ENCODE assay signal across 13 cellular contexts in the genomic region with DNA sequence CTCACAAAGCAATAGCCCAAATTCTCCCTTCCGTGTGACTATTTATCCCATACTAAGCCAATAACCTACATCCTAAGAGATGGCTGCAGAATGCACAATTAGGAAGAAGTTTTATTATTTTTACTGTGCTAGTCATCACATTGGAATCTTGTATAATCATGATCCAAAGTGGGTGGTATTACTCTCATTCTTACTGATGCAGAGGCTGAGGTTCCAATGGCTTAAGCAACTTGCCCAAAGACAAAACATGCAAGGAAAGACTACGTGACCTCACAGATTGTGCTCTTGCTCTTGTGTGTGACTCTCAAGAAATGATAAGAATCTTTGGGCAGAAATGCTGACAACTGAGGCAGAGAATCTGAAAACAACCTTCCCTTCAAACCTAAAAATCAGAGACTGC.
DNase-seq lines count a peak whose midpoint lies in the region; ATAC-seq and TF ChIP-seq lines count a peak whose summit lies in the region.
"Had no signal": no experiment of that assay in that cellular context is flagged by ENCODE, and none has a peak within 500 bp of the region (broad histone marks: within the 10 kb centered on the region; RNA-seq: fewer than 3 reads in every experiment).

No MANE protein-coding gene starts in this region.

- H3K9ac ChIP-seq in SK-N-SH: no peak overlapping the region; the same call in 1 of the 2 replicates

- H2AFZ ChIP-seq in SK-N-SH (ENCODE audit: low read depth): no peak overlapping the region; the same call in 1 of the 2 replicates

- no peaks in the 10 kb centered on the region for H3K36me3 ChIP-seq in SK-N-SH (replicated peaks in 1 of 2; ENCODE audit: control insufficient read depth in 1 of 2, insufficient read depth in 2 of 2, low read length in 1 of 2)
- H3K36me3 ChIP-seq: cardiac muscle cell had no signal

- no peaks in the 10 kb centered on the region for H3K9me2 ChIP-seq in SK-N-SH

- no peaks in the 10 kb centered on the region for H3K79me2 ChIP-seq in SK-N-SH (ENCODE audit: insufficient read depth)

- DNase-seq in EL (peak; percentile 97), SK-N-SH (no peak), fibroblast of gingiva (ENCODE audit: low read depth) (peak; percentile 86), retinal pigment epithelial cell (ENCODE audit: low read depth) (peak; percentile 78), NCI-H2081 treated with DMSO at 0.1 percent for 48 hours (lab: John Stamatoyannopoulos, UW) (no peak), inferior parietal cortex (ENCODE audit: extremely low spot score) (no peak), mesothelial cell of epicardium (ENCODE audit: low spot score in 2 of 2, unreplicated experiment in 2 of 2) (no peak)
- DNase-seq: activated CD4-positive, alpha-beta T cell treated with anti-CD3 and anti-CD28 coated beads for 4 hours; activated T-cell treated with anti-CD3 and anti-CD28 coated beads, Interleukin-2, amount 50 U/mL, for 4 hours; CD8-positive, alpha-beta memory T cell; T-cell had no signal

- peaks cover 5 to 36% of the 10 kb centered on the region in 2 experiments for H3K4me1 ChIP-seq in SK-N-SH (ENCODE audit: control insufficient read depth in 1 of 2, insufficient read depth in 2 of 2, low read depth in 1 of 2, low read length in 1 of 2)

- peak overlapping the region in 1 of 2 experiments; percentile 72; a peak in 2 of 4 replicates for H3K27ac ChIP-seq in SK-N-SH (ENCODE audit: low read depth in 2 of 2, low read length in 1 of 2)
- H3K27ac ChIP-seq: cardiac muscle cell had no signal

- H3K9me3 Mint-ChIP-seq in mesothelial cell of epicardium: peaks cover 21% of the 10 kb centered on the region
- H3K9me3 Mint-ChIP-seq: activated T-cell treated with anti-CD3 and anti-CD28 coated beads, Interleukin-2, amount 50 U/mL, for 4 hours; T-cell had no signal

- ATAC-seq in HG02840 (IDR thresholded peaks at IDR 0.05; ENCODE audit: low FRiP score, unreplicated experiment): no peak
- ATAC-seq: activated T-cell treated with anti-CD3 and anti-CD28 coated beads, Interleukin-2, amount 50 U/mL, for 4 hours; T-cell had no signal

- no peak for TF ChIP-seq CTCF in SK-N-SH (IDR thresholded peaks at IDR 0.05)
- TF ChIP-seq CTCF in retinal pigment epithelial cell (conservative IDR thresholded peaks at IDR 0.05; ENCODE audit: low read depth, low read length): no peak
- TF ChIP-seq CTCF in mesothelial cell of epicardium (IDR thresholded peaks at IDR 0.05; ENCODE audit: unreplicated experiment): no peak

- 37% methylated on average over 2 of the region's 2 CpGs for WGBS in SK-N-SH (ENCODE audit: low lambda C conversion rate)

- no peaks in the 10 kb centered on the region for H3K27me3 Mint-ChIP-seq in mesothelial cell of epicardium (ENCODE audit: low read depth)
- H3K27me3 Mint-ChIP-seq: T-cell had no signal

- POLR2A ChIA-PET in SK-N-SH (lab: Yijun Ruan, JAX): no interaction called here

- TF ChIP-seq RAD21 in SK-N-SH (IDR thresholded peaks at IDR 0.05; ENCODE audit: low read length): no peak

- H3K9me3 ChIP-seq in SK-N-SH: no peaks in the 10 kb centered on the region

- H3K4me3 ChIP-seq in SK-N-SH (ENCODE audit: low read depth in 2 of 2, low read length in 1 of 2): no peak overlapping the region
- no peak overlapping the region for H3K4me3 ChIP-seq in retinal pigment epithelial cell (ENCODE audit: low read length)
- H3K4me3 ChIP-seq: cardiac muscle cell had no signal

- H3K36me3 Mint-ChIP-seq in mesothelial cell of epicardium: no peaks in the 10 kb centered on the region
- H3K36me3 Mint-ChIP-seq: CD8-positive, alpha-beta memory T cell; T-cell had no signal

- H3K4me2 ChIP-seq in SK-N-SH: peak overlapping the region; percentile 52

- no peaks in the 10 kb centered on the region for H3K27me3 ChIP-seq in SK-N-SH (ENCODE audit: insufficient read depth)
- H3K27me3 ChIP-seq: cardiac muscle cell had no signal

- peak in 1 of 2 experiments; percentile 14; a peak in 1 of 4 replicates for TF ChIP-seq EP300 in SK-N-SH (IDR thresholded peaks at IDR 0.05; ENCODE audit: borderline replicate concordance in 1 of 2, low read depth in 1 of 2, low read length in 1 of 2)

- peaks cover 10% of the 10 kb centered on the region for H3F3A ChIP-seq in SK-N-SH (replicated peaks; ENCODE audit: insufficient read depth)

- H3K4me3 Mint-ChIP-seq in mesothelial cell of epicardium: no peak overlapping the region
- H3K4me3 Mint-ChIP-seq: activated T-cell treated with anti-CD3 and anti-CD28 coated beads, Interleukin-2, amount 50 U/mL, for 4 hours; CD8-positive, alpha-beta memory T cell; T-cell had no signal

- H3K27ac Mint-ChIP-seq in mesothelial cell of epicardium: no peak overlapping the region
- H3K27ac Mint-ChIP-seq: CD8-positive, alpha-beta memory T cell; T-cell had no signal

- H3K4me1 Mint-ChIP-seq in mesothelial cell of epicardium: peaks cover 24% of the 10 kb centered on the region
- H3K4me1 Mint-ChIP-seq: CD8-positive, alpha-beta memory T cell; T-cell had no signal

- no peaks in the 10 kb centered on the region for H4K20me1 ChIP-seq in SK-N-SH (ENCODE audit: insufficient read depth)

- CTCF ChIA-PET in SK-N-SH (lab: Yijun Ruan, JAX): no interaction called here

TF ChIP-seq in SK-N-SH, 30 proteins besides CTCF, POLR2A, EP300 and RAD21:
- TF ChIP-seq MEF2A (IDR thresholded peaks at IDR 0.05; ENCODE audit: borderline replicate concordance, low read depth) (peak; percentile 55; the same call in 1 of the 2 replicates), RXRA (IDR thresholded peaks at IDR 0.05; ENCODE audit: borderline replicate concordance, low read depth) (no peak), JUND (IDR thresholded peaks at IDR 0.05) (peak; percentile 61; the same call in 1 of the 2 replicates), FOSL2 (IDR thresholded peaks at IDR 0.05; ENCODE audit: borderline replicate concordance, low read depth) (peak; percentile 17; the same call in 1 of the 2 replicates)

Comparison
In these comparisons a context has a peak if more than half of its experiments do, and no peak if none do; other contexts are left out.
1. DNase-seq: peak in EL (single experiment), fibroblast of gingiva (single experiment) and retinal pigment epithelial cell (single experiment); none in SK-N-SH (single experiment), NCI-H2081 treated with DMSO at 0.1 percent for 48 hours (single experiment), inferior parietal cortex (single experiment) and mesothelial cell of epicardium (0 of 2).